Comparison of ENCODE assay signal across 25 cellular contexts in genomic region chr6:148765878-148766808, GRCh38.
"Had no signal": no experiment of that assay in that cellular context is flagged by ENCODE, and none has a peak within 500 bp of the region (broad histone marks: within the 10 kb centered on the region; RNA-seq: fewer than 3 reads in every experiment).

No MANE protein-coding gene starts in this region.

- ATAC-seq: activated CD4-positive, CD25-positive, alpha-beta regulatory T cell treated with anti-CD3 and anti-CD28 coated beads, Interleukin-2, amount 50 U/mL, for 24 hours; activated CD8-positive, alpha-beta T cell treated with anti-CD3 and anti-CD28 coated beads, Interleukin-2, amount 10 ng/mL, durations not matched to agents 7 days and 5 days; activated T-helper 17 cell treated with anti-CD3 and anti-CD28 coated beads, Interleukin-2, amount 50 U/mL, for 72 hours; left lobe of liver; right cardiac atrium had no signal

- H3K4me1 ChIP-seq: prostate gland had no signal

- H3K27ac ChIP-seq: adrenal gland, ascending aorta, brain microvascular endothelial cell, hepatocyte, neutrophil, ovary, prostate gland, stomach, suprapubic skin, uterus had no signal

- H3K9me3 ChIP-seq: adrenal gland, ascending aorta, neutrophil, ovary, prostate gland, stomach, suprapubic skin, uterus had no signal

- H3K4me3 ChIP-seq: adrenal gland, ascending aorta, hepatocyte, lung, ovary, prostate gland, stomach, suprapubic skin, uterus had no signal

- H3K36me3 ChIP-seq: adrenal gland, ascending aorta, brain microvascular endothelial cell, neutrophil, ovary, prostate gland, stomach, suprapubic skin, uterus had no signal

- DNase-seq: activated CD4-positive, alpha-beta T cell treated with anti-CD3 and anti-CD28 coated beads, Interleukin-2, amount 50 U/mL, for 1 hour; activated CD8-positive, alpha-beta T cell treated with anti-CD3 and anti-CD28 coated beads, Interleukin-2, amount 10 ng/mL, durations not matched to agents 7 days and 5 days; activated T-cell treated with anti-CD3 and anti-CD28 coated beads, Interleukin-2, amount 50 U/mL, for 1 hour; adrenal gland; brain microvascular endothelial cell; dermis blood vessel endothelial cell; effector memory CD4-positive, alpha-beta T cell; glutamatergic neuron; immature natural killer cell; ovary; right cardiac atrium; stimulated activated CD4-positive, alpha-beta T cell treated with anti-CD3 and anti-CD28 coated beads, Interleukin-12 subunit alpha, Interleukin-12 subunit beta, amount 100 ng/mL, for 4 hours; stimulated activated CD4-positive, alpha-beta T cell treated with anti-CD3 and anti-CD28 coated beads, Interleukin-4, amount 100 ng/mL, for 4 hours; stomach; trophoblast cell; uterus had no signal

- H3K27me3 ChIP-seq: adrenal gland, ascending aorta, brain microvascular endothelial cell, hepatocyte, ovary, stomach, suprapubic skin, uterus had no signal
